ENCODE assay signal across 9 cellular contexts in genomic region chr2:162007447-162008040, GRCh38.
DNase-seq lines count a peak whose midpoint lies in the region; ATAC-seq and TF ChIP-seq lines count a peak whose summit lies in the region.
"Had no signal": no experiment of that assay in that cellular context is flagged by ENCODE, and none has a peak within 500 bp of the region (broad histone marks: within the 10 kb centered on the region; RNA-seq: fewer than 3 reads in every experiment).

No MANE protein-coding gene starts in this region.

- H4K20me1 ChIP-seq in SK-N-SH (ENCODE audit: insufficient read depth) = no peaks in the 10 kb centered on the region

- H3K4me1 ChIP-seq in SK-N-SH (ENCODE audit: control insufficient read depth in 1 of 2, insufficient read depth in 2 of 2, low read depth in 1 of 2, low read length in 1 of 2) = no peaks in the 10 kb centered on the region
- H3K4me1 ChIP-seq in thyroid gland = no peaks in the 10 kb centered on the region

- H3K4me3 ChIP-seq in SK-N-SH (ENCODE audit: low read depth in 2 of 2, low read length in 1 of 2) = no peak overlapping the region
- no peak overlapping the region for H3K4me3 ChIP-seq in thyroid gland (replicated peaks in 1 of 3)

- H3K9me2 ChIP-seq in SK-N-SH = no peaks in the 10 kb centered on the region

- H2AFZ ChIP-seq in SK-N-SH (ENCODE audit: low read depth) = no peak overlapping the region

- intact Hi-C loops in thyroid gland (cut with DNase I) = loop anchor here (5.0 kb wide), 1 partner anchor 120 kb away; no protein-coding TSS in a partner anchor

- no peak overlapping the region for H3K4me2 ChIP-seq in SK-N-SH

- no peaks in the 10 kb centered on the region for H3K79me2 ChIP-seq in SK-N-SH (ENCODE audit: insufficient read depth)

- peak; percentile 47 for TF ChIP-seq RAD21 in SK-N-SH (IDR thresholded peaks at IDR 0.05; ENCODE audit: low read length)

- TF ChIP-seq POLR2A in thyroid gland (IDR thresholded peaks at IDR 0.05) = no peak

- POLR2A ChIA-PET in SK-N-SH (lab: Yijun Ruan, JAX) = no interaction called here

- WGBS in SK-N-SH (ENCODE audit: low lambda C conversion rate) = 46% methylated on average over 3 of the region's 3 CpGs
- 78 to 82% methylated on average over 3 of the region's 3 CpGs for WGBS in thyroid gland, 2 donors

- no peaks in the 10 kb centered on the region for H3K9me3 ChIP-seq in SK-N-SH
- no peaks in the 10 kb centered on the region for H3K9me3 ChIP-seq in thyroid gland

- TF ChIP-seq CTCF in SK-N-SH (IDR thresholded peaks at IDR 0.05) (peak; percentile 82), thyroid gland (IDR thresholded peaks at IDR 0.05) (peak in 5 of 6 experiments; percentile 32 to 70 (median 51))

- no peak overlapping the region for H3K9ac ChIP-seq in SK-N-SH

- no peaks in the 10 kb centered on the region for H3K27me3 ChIP-seq in SK-N-SH (ENCODE audit: insufficient read depth)
- H3K27me3 ChIP-seq in thyroid gland = no peaks in the 10 kb centered on the region

- TF ChIP-seq EP300 in SK-N-SH (IDR thresholded peaks at IDR 0.05; ENCODE audit: borderline replicate concordance in 1 of 2, low read depth in 1 of 2, low read length in 1 of 2) = no peak

- H3K36me3 ChIP-seq in SK-N-SH (replicated peaks in 1 of 2; ENCODE audit: control insufficient read depth in 1 of 2, insufficient read depth in 2 of 2, low read length in 1 of 2) = no peaks in the 10 kb centered on the region
- H3K36me3 ChIP-seq in thyroid gland = no peaks in the 10 kb centered on the region

- H3F3A ChIP-seq in SK-N-SH (replicated peaks; ENCODE audit: insufficient read depth) = no peaks in the 10 kb centered on the region

- CTCF ChIA-PET in SK-N-SH (lab: Yijun Ruan, JAX) = interaction anchor here (0.6 to 1.6 kb wide), 16 partner anchors 9 to 392 kb away, joined by 3 to 10 read pairs (median 3); partner anchors contain the start of gene DPP4

- H3K27ac ChIP-seq in SK-N-SH (ENCODE audit: low read depth in 2 of 2, low read length in 1 of 2) = no peak overlapping the region
- H3K27ac ChIP-seq in thyroid gland = no peak overlapping the region

- DNase-seq in SK-N-SH = no peak
- peak; percentile 41 for DNase-seq in OCI-M1 (lab: John Stamatoyannopoulos, UW)
- DNase-seq in fibroblast of peridontal ligament (ENCODE audit: extremely low read depth) = peak; percentile 58
- no peak for DNase-seq in thyroid gland
- DNase-seq in NCI-H345 (lab: John Stamatoyannopoulos, UW) = no peak
- no peak for DNase-seq in NCI-H226
- DNase-seq: GDM1 had no signal

- ATAC-seq in SK-N-SH treated with all-trans-retinoic acid at 6 μM for 48 hours (no peak), HG02938 (IDR thresholded peaks at IDR 0.05; ENCODE audit: unreplicated experiment) (no peak)

TF ChIP-seq in SK-N-SH, 30 proteins besides CTCF, POLR2A, EP300 and RAD21:
- TF ChIP-seq MXI1 (IDR thresholded peaks at IDR 0.05; ENCODE audit: low read depth, low read length) (no peak), SMC3 (IDR thresholded peaks at IDR 0.05; ENCODE audit: low read depth, low read length) (peak; percentile 36)

TF ChIP-seq in SK-N-SH treated with all-trans-retinoic acid at 6 μM for 48 hours, 23 proteins besides CTCF, POLR2A, EP300 and RAD21:
- TF ChIP-seq BACH2 (CRISPR knock-in tag; IDR thresholded peaks at IDR 0.05; ENCODE audit: borderline replicate concordance) = no peak
- TF ChIP-seq ZC3H10 (CRISPR knock-in tag; IDR thresholded peaks at IDR 0.05) = no peak
- TF ChIP-seq PATZ1 (CRISPR knock-in tag; IDR thresholded peaks at IDR 0.05; ENCODE audit: borderline replicate concordance) = no peak
- no peak for TF ChIP-seq ZNF8 (CRISPR knock-in tag; IDR thresholded peaks at IDR 0.05)
- no peak for TF ChIP-seq ESRRG (CRISPR knock-in tag; IDR thresholded peaks at IDR 0.05)
- no peak for TF ChIP-seq TSHZ2 (CRISPR knock-in tag; IDR thresholded peaks at IDR 0.05)
- TF ChIP-seq, protein P1, sequence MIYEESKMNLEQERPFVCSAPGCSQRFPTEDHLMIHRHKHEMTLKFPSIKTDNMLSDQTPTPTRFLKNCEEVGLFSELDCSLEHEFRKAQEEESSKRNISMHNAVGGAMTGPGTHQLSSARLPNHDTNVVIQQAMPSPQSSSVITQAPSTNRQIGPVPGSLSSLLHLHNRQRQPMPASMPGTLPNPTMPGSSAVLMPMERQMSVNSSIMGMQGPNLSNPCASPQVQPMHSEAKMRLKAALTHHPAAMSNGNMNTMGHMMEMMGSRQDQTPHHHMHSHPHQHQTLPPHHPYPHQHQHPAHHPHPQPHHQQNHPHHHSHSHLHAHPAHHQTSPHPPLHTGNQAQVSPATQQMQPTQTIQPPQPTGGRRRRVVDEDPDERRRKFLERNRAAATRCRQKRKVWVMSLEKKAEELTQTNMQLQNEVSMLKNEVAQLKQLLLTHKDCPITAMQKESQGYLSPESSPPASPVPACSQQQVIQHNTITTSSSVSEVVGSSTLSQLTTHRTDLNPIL (CRISPR knock-in tag; IDR thresholded peaks at IDR 0.05; ENCODE audit: low read depth) = no peak
- TF ChIP-seq, protein P2, sequence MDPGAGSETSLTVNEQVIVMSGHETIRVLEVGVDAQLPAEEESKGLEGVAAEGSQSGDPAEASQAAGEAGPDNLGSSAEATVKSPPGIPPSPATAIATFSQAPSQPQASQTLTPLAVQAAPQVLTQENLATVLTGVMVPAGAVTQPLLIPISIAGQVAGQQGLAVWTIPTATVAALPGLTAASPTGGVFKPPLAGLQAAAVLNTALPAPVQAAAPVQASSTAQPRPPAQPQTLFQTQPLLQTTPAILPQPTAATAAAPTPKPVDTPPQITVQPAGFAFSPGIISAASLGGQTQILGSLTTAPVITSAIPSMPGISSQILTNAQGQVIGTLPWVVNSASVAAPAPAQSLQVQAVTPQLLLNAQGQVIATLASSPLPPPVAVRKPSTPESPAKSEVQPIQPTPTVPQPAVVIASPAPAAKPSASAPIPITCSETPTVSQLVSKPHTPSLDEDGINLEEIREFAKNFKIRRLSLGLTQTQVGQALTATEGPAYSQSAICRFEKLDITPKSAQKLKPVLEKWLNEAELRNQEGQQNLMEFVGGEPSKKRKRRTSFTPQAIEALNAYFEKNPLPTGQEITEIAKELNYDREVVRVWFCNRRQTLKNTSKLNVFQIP (CRISPR knock-in tag; IDR thresholded peaks at IDR 0.05; ENCODE audit: borderline replicate concordance, low read depth) = no peak
- no peak for TF ChIP-seq ISL1 (CRISPR knock-in tag; IDR thresholded peaks at IDR 0.05)
- TF ChIP-seq PPARA (CRISPR knock-in tag; IDR thresholded peaks at IDR 0.05; ENCODE audit: borderline replicate concordance) = no peak
- TF ChIP-seq GLIS3 (CRISPR knock-in tag; IDR thresholded peaks at IDR 0.05) = no peak
- no peak for TF ChIP-seq ZNF70 (CRISPR knock-in tag; IDR thresholded peaks at IDR 0.05)
- no peak for TF ChIP-seq ZFP30 (CRISPR knock-in tag; IDR thresholded peaks at IDR 0.05)
- TF ChIP-seq RARB (CRISPR knock-in tag; IDR thresholded peaks at IDR 0.05) = no peak

Comparison
In these comparisons a context has a peak if more than half of its experiments do, and no peak if none do; other contexts are left out.
1. DNase-seq: peak in OCI-M1 (single experiment) and fibroblast of peridontal ligament (single experiment); none in SK-N-SH (single experiment), thyroid gland (0 of 2), NCI-H345 (single experiment) and NCI-H226 (single experiment).